Comparison of ENCODE assay signal across 1 cellular context in the genomic region with DNA sequence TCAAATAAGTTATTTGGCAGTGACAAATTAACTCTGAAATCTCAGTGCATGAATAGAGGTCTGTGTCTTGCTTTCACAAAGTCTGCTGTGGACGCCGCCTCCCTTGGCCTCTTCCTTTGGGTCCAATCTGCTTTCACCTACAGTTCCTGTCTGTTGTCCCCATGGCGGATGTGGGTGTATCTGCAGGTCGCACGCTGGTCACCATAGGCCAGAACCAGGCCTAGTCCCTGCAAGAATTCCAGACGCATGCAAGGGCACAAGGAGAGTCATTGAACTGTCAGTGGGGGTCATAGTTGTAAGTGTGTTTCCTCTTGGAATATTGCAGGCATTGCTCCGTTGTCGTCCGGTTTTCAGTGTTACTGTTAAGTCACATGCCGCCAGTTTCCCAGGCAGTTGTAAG.
A peak's percentile ranks its signal among the peaks of the same experiment; 100 is the strongest.
TF ChIP-seq lines count a peak whose summit lies in the region.

No MANE protein-coding gene starts in this region.

TF ChIP-seq in HepG2, 621 proteins besides CTCF, POLR2A, EP300 and RAD21 (continued from another document and continues in another):
- TF ChIP-seq ZNF382 (CRISPR knock-in tag; IDR thresholded peaks at IDR 0.05; ENCODE audit: borderline replicate concordance) = no peak
- TF ChIP-seq GFI1 (CRISPR knock-in tag; IDR thresholded peaks at IDR 0.05; ENCODE audit: borderline replicate concordance) = peak; percentile 39; the same call in 1 of the 2 replicates
- TF ChIP-seq, protein P1, sequence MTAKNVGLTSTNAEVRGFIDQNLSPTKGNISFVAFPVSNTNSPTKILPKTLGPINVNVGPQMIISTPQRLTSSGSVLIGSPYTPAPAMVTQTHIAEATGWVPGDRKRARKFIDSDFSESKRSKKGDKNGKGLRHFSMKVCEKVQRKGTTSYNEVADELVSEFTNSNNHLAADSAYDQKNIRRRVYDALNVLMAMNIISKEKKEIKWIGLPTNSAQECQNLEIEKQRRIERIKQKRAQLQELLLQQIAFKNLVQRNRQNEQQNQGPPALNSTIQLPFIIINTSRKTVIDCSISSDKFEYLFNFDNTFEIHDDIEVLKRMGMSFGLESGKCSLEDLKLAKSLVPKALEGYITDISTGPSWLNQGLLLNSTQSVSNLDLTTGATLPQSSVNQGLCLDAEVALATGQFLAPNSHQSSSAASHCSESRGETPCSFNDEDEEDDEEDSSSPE (CRISPR knock-in tag; IDR thresholded peaks at IDR 0.05) = no peak
- TF ChIP-seq ZNF501 (CRISPR knock-in tag; IDR thresholded peaks at IDR 0.05) = no peak; the same call in 1 of the 2 replicates
- no peak for TF ChIP-seq RBAK (CRISPR knock-in tag; IDR thresholded peaks at IDR 0.05)
- TF ChIP-seq, protein P2, sequence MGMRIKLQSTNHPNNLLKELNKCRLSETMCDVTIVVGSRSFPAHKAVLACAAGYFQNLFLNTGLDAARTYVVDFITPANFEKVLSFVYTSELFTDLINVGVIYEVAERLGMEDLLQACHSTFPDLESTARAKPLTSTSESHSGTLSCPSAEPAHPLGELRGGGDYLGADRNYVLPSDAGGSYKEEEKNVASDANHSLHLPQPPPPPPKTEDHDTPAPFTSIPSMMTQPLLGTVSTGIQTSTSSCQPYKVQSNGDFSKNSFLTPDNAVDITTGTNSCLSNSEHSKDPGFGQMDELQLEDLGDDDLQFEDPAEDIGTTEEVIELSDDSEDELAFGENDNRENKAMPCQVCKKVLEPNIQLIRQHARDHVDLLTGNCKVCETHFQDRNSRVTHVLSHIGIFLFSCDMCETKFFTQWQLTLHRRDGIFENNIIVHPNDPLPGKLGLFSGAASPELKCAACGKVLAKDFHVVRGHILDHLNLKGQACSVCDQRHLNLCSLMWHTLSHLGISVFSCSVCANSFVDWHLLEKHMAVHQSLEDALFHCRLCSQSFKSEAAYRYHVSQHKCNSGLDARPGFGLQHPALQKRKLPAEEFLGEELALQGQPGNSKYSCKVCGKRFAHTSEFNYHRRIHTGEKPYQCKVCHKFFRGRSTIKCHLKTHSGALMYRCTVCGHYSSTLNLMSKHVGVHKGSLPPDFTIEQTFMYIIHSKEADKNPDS (CRISPR knock-in tag; IDR thresholded peaks at IDR 0.05) = no peak
- peak; percentile 31; the same call in 1 of the 2 replicates for TF ChIP-seq PHF8 (CRISPR knock-in tag; IDR thresholded peaks at IDR 0.05)
- TF ChIP-seq, protein P3, sequence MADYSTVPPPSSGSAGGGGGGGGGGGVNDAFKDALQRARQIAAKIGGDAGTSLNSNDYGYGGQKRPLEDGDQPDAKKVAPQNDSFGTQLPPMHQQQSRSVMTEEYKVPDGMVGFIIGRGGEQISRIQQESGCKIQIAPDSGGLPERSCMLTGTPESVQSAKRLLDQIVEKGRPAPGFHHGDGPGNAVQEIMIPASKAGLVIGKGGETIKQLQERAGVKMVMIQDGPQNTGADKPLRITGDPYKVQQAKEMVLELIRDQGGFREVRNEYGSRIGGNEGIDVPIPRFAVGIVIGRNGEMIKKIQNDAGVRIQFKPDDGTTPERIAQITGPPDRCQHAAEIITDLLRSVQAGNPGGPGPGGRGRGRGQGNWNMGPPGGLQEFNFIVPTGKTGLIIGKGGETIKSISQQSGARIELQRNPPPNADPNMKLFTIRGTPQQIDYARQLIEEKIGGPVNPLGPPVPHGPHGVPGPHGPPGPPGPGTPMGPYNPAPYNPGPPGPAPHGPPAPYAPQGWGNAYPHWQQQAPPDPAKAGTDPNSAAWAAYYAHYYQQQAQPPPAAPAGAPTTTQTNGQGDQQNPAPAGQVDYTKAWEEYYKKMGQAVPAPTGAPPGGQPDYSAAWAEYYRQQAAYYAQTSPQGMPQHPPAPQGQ (CRISPR knock-in tag; IDR thresholded peaks at IDR 0.05; ENCODE audit: borderline replicate concordance) = no peak
- TF ChIP-seq ZNF251 (CRISPR knock-in tag; IDR thresholded peaks at IDR 0.05) = no peak
- no peak for TF ChIP-seq MAFG (CRISPR knock-in tag; IDR thresholded peaks at IDR 0.05)
- peak; percentile 70 for TF ChIP-seq FOXA3 (CRISPR knock-in tag; IDR thresholded peaks at IDR 0.05)
- TF ChIP-seq ZNF337 (CRISPR knock-in tag; IDR thresholded peaks at IDR 0.05; ENCODE audit: borderline replicate concordance, low read depth) = no peak
- TF ChIP-seq MLLT10 (CRISPR knock-in tag; IDR thresholded peaks at IDR 0.05) = no peak
- TF ChIP-seq TSC22D2 (CRISPR knock-in tag; IDR thresholded peaks at IDR 0.05; ENCODE audit: borderline replicate concordance) = no peak
- TF ChIP-seq MZF1 (CRISPR knock-in tag; IDR thresholded peaks at IDR 0.05; ENCODE audit: borderline replicate concordance) = no peak
- TF ChIP-seq, protein P4, sequence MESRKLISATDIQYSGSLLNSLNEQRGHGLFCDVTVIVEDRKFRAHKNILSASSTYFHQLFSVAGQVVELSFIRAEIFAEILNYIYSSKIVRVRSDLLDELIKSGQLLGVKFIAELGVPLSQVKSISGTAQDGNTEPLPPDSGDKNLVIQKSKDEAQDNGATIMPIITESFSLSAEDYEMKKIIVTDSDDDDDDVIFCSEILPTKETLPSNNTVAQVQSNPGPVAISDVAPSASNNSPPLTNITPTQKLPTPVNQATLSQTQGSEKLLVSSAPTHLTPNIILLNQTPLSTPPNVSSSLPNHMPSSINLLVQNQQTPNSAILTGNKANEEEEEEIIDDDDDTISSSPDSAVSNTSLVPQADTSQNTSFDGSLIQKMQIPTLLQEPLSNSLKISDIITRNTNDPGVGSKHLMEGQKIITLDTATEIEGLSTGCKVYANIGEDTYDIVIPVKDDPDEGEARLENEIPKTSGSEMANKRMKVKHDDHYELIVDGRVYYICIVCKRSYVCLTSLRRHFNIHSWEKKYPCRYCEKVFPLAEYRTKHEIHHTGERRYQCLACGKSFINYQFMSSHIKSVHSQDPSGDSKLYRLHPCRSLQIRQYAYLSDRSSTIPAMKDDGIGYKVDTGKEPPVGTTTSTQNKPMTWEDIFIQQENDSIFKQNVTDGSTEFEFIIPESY (CRISPR knock-in tag; IDR thresholded peaks at IDR 0.05) = peak; percentile 60
- TF ChIP-seq KAT7 (CRISPR knock-in tag; IDR thresholded peaks at IDR 0.05; ENCODE audit: borderline replicate concordance) = no peak
- TF ChIP-seq ZNF12 (CRISPR knock-in tag; IDR thresholded peaks at IDR 0.05) = no peak
- peak; percentile 52; the same call in 1 of the 2 replicates for TF ChIP-seq ZZZ3 (CRISPR knock-in tag; IDR thresholded peaks at IDR 0.05; ENCODE audit: borderline replicate concordance)
- 0 out of 2 replicates have a peak, but pooled peaks have one; percentile 26 for TF ChIP-seq RFXAP (CRISPR knock-in tag; IDR thresholded peaks at IDR 0.05; ENCODE audit: borderline replicate concordance)
- TF ChIP-seq, protein P5, sequence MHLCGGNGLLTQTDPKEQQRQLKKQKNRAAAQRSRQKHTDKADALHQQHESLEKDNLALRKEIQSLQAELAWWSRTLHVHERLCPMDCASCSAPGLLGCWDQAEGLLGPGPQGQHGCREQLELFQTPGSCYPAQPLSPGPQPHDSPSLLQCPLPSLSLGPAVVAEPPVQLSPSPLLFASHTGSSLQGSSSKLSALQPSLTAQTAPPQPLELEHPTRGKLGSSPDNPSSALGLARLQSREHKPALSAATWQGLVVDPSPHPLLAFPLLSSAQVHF (CRISPR knock-in tag; IDR thresholded peaks at IDR 0.05) = no peak
- TF ChIP-seq, protein P6, sequence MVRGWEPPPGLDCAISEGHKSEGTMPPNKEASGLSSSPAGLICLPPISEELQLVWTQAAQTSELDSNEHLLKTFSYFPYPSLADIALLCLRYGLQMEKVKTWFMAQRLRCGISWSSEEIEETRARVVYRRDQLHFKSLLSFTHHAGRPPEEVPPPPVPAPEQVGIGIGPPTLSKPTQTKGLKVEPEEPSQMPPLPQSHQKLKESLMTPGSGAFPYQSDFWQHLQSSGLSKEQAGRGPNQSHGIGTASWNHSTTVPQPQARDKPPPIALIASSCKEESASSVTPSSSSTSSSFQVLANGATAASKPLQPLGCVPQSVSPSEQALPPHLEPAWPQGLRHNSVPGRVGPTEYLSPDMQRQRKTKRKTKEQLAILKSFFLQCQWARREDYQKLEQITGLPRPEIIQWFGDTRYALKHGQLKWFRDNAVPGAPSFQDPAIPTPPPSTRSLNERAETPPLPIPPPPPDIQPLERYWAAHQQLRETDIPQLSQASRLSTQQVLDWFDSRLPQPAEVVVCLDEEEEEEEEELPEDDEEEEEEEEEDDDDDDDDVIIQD (CRISPR knock-in tag; IDR thresholded peaks at IDR 0.05; ENCODE audit: low read depth) = peak; percentile 88
- TF ChIP-seq, protein P7, sequence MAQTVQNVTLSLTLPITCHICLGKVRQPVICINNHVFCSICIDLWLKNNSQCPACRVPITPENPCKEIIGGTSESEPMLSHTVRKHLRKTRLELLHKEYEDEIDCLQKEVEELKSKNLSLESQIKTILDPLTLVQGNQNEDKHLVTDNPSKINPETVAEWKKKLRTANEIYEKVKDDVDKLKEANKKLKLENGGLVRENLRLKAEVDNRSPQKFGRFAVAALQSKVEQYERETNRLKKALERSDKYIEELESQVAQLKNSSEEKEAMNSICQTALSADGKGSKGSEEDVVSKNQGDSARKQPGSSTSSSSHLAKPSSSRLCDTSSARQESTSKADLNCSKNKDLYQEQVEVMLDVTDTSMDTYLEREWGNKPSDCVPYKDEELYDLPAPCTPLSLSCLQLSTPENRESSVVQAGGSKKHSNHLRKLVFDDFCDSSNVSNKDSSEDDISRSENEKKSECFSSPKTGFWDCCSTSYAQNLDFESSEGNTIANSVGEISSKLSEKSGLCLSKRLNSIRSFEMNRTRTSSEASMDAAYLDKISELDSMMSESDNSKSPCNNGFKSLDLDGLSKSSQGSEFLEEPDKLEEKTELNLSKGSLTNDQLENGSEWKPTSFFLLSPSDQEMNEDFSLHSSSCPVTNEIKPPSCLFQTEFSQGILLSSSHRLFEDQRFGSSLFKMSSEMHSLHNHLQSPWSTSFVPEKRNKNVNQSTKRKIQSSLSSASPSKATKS (CRISPR knock-in tag; IDR thresholded peaks at IDR 0.05) = no peak
- TF ChIP-seq THAP11 (CRISPR knock-in tag; IDR thresholded peaks at IDR 0.05) = peak; percentile 53
- no peak for TF ChIP-seq ZNF841 (CRISPR knock-in tag; IDR thresholded peaks at IDR 0.05; ENCODE audit: borderline replicate concordance)
- no peak for TF ChIP-seq ZNF891 (CRISPR knock-in tag; IDR thresholded peaks at IDR 0.05)
- TF ChIP-seq SP5 (CRISPR knock-in tag; IDR thresholded peaks at IDR 0.05; ENCODE audit: borderline replicate concordance, low read depth) = peak; percentile 66
- TF ChIP-seq XRCC5 (optimal IDR thresholded peaks at IDR 0.05; ENCODE audit: low read length) = peak; percentile 59
- TF ChIP-seq ZNF260 (CRISPR knock-in tag; IDR thresholded peaks at IDR 0.05; ENCODE audit: borderline replicate concordance, low read depth) = no peak
- peak; percentile 52 for TF ChIP-seq HNF4A (CRISPR knock-in tag; IDR thresholded peaks at IDR 0.05)
- no peak for TF ChIP-seq SRSF9 (IDR thresholded peaks at IDR 0.05; ENCODE audit: borderline replicate concordance, insufficient read depth, low read depth, low read length, poor library complexity, severe bottlenecking)
- no peak for TF ChIP-seq KLF13 (CRISPR knock-in tag; IDR thresholded peaks at IDR 0.05)
- no peak for TF ChIP-seq NFYC (CRISPR knock-in tag; IDR thresholded peaks at IDR 0.05)
- no peak for TF ChIP-seq ZNF550 (CRISPR knock-in tag; IDR thresholded peaks at IDR 0.05; ENCODE audit: borderline replicate concordance)
- TF ChIP-seq, protein P8, sequence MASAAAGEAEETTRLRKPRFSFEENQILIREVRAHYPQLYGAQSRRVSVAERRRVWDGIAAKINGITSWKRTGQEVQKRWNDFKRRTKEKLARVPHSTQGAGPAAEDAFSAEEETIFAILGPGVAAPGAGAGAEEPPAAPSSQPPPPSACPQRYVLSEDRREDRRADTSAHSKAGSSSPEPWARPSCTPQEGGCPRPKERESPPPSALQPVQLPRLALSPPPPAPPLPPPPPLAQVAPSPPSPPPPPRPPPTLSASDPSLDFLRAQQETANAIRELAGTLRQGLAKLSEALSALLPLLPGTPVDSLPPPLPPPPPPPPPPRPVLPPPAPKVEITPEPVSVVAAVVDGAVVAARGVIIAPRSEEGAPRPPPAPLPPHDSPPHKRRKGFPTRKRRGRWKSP (CRISPR knock-in tag; IDR thresholded peaks at IDR 0.05) = no peak
- TF ChIP-seq GZF1 (CRISPR knock-in tag; IDR thresholded peaks at IDR 0.05) = no peak
- no peak for TF ChIP-seq MATR3 (CRISPR knock-in tag; IDR thresholded peaks at IDR 0.05)
- 0 out of 2 replicates have a peak, but pooled peaks have one; percentile 46 for TF ChIP-seq ZFP37 (CRISPR knock-in tag; IDR thresholded peaks at IDR 0.05; ENCODE audit: borderline replicate concordance)
- TF ChIP-seq PHF21A (CRISPR knock-in tag; IDR thresholded peaks at IDR 0.05) = no peak
- TF ChIP-seq, protein P9, sequence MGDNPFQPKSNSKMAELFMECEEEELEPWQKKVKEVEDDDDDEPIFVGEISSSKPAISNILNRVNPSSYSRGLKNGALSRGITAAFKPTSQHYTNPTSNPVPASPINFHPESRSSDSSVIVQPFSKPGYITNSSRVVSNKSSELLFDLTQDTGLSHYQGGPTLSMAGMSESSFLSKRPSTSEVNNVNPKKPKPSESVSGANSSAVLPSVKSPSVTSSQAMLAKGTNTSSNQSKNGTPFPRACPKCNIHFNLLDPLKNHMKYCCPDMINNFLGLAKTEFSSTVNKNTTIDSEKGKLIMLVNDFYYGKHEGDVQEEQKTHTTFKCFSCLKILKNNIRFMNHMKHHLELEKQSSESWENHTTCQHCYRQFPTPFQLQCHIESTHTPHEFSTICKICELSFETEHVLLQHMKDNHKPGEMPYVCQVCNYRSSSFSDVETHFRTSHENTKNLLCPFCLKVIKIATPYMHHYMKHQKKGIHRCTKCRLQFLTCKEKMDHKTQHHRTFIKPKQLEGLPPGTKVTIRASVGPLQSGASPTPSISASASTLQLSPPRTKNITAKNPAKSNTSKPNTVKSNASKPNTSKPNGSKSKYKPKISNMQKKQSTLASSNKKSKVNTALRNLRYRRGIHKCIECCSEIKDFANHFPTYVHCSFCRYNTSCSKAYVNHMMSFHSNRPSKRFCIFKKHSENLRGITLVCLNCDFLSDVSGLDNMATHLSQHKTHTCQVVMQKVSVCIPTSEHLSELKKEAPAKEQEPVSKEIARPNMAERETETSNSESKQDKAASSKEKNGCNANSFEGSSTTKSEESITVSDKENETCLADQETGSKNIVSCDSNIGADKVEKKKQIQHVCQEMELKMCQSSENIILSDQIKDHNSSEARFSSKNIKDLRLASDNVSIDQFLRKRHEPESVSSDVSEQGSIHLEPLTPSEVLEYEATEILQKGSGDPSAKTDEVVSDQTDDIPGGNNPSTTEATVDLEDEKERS (CRISPR knock-in tag; IDR thresholded peaks at IDR 0.05) = no peak
- no peak for TF ChIP-seq JARID2 (CRISPR knock-in tag; IDR thresholded peaks at IDR 0.05; ENCODE audit: insufficient replicate concordance)
- TF ChIP-seq ZNF556 (CRISPR knock-in tag; IDR thresholded peaks at IDR 0.05; ENCODE audit: borderline replicate concordance) = peak; percentile 72; the same call in 1 of the 2 replicates
- TF ChIP-seq, protein P10, sequence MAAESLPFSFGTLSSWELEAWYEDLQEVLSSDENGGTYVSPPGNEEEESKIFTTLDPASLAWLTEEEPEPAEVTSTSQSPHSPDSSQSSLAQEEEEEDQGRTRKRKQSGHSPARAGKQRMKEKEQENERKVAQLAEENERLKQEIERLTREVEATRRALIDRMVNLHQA (CRISPR knock-in tag; IDR thresholded peaks at IDR 0.05) = no peak
- no peak for TF ChIP-seq KDM6A (CRISPR knock-in tag; IDR thresholded peaks at IDR 0.05; ENCODE audit: low read depth)
- no peak for TF ChIP-seq ATAD3A (CRISPR knock-in tag; IDR thresholded peaks at IDR 0.05)
- no peak for TF ChIP-seq RFXANK (CRISPR knock-in tag; IDR thresholded peaks at IDR 0.05)
- TF ChIP-seq ZNF329 (CRISPR knock-in tag; IDR thresholded peaks at IDR 0.05; ENCODE audit: low read depth) = no peak
- TF ChIP-seq TOPORS (CRISPR knock-in tag; IDR thresholded peaks at IDR 0.05) = no peak
